In genomic region chr6:57173056-57173885, GRCh38 we compare ENCODE assay signal across 8 cellular contexts. TPM values are rescaled to one million over a fixed set of nuclear protein-coding genes. Genes with fewer than 3 reads are reported as not detected.
DNase-seq lines count a peak whose midpoint lies in the region; ATAC-seq and TF ChIP-seq lines count a peak whose summit lies in the region.

No MANE protein-coding gene starts in this region.

- ATAC-seq in GM18868 (IDR thresholded peaks at IDR 0.05; ENCODE audit: unreplicated experiment) (no peak), HG03045 (IDR thresholded peaks at IDR 0.05; ENCODE audit: unreplicated experiment) (no peak)

- H3K27me3 ChIP-seq in mammary epithelial cell (ENCODE audit: insufficient read depth, low read length): no peaks in the 10 kb centered on the region
- H3K27me3 ChIP-seq in layer of hippocampus (ENCODE audit: control insufficient read depth, insufficient read depth, low read length): no peaks in the 10 kb centered on the region

- dilution Hi-C loops in mammary epithelial cell (cut with HindIII; ENCODE audit: low sequenced_read_pairs): no loop called here

- CTCF ChIA-PET in mammary epithelial cell (lab: Charles Lee; ENCODE audit: low non-redundant PET): interaction anchor here (0.7 kb wide), 1 partner anchor 11 kb away, joined by 3 read pairs; no protein-coding TSS in a partner anchor

- intact Hi-C loops in mammary epithelial cell (cut with micrococcal nuclease): loop anchor here (10.0 kb wide), 1 partner anchor 268 kb away; no protein-coding TSS in a partner anchor

- H3K9me3 ChIP-seq in SK-N-MC (ENCODE audit: low read depth, low read length) (no peaks in the 10 kb centered on the region), mammary epithelial cell (replicated peaks; ENCODE audit: insufficient read depth, low read length) (no peaks in the 10 kb centered on the region)

- no peak for TF ChIP-seq CTCF in mammary epithelial cell (conservative IDR thresholded peaks at IDR 0.05 in 1 of 2, IDR thresholded peaks at IDR 0.05 in 1 of 2; ENCODE audit: extremely low read depth in 1 of 2, insufficient read depth in 1 of 2, low read depth in 1 of 2, low read length in 2 of 2)

- H2AFZ ChIP-seq in mammary epithelial cell (ENCODE audit: low read depth, low read length): peak overlapping the region; percentile 89

- H4K20me1 ChIP-seq in mammary epithelial cell (ENCODE audit: insufficient read depth, low read length): no peaks in the 10 kb centered on the region

- peak; percentile 43 for DNase-seq in D341Med (ENCODE audit: low spot score)
- DNase-seq in HT1080 (ENCODE audit: low read depth): peak; percentile 39
- DNase-seq in SK-N-MC (ENCODE audit: low read depth, low spot score): no peak
- DNase-seq in mammary epithelial cell: peak; percentile 32
- peak; percentile 6 to 19 for DNase-seq in stimulated activated CD4-positive, alpha-beta T cell treated with anti-CD3 and anti-CD28 coated beads, Interleukin-4, amount 100 ng/mL, for 48 hours (ENCODE audit: low read depth in 2 of 2)

- peaks cover 9% of the 10 kb centered on the region for H3K36me3 ChIP-seq in SK-N-MC (ENCODE audit: insufficient read depth, low read length)
- H3K36me3 ChIP-seq in mammary epithelial cell (ENCODE audit: insufficient read depth, low read length): peaks cover 4% of the 10 kb centered on the region

- H3K4me2 ChIP-seq in mammary epithelial cell (ENCODE audit: insufficient read depth, low read depth, low read length): peak overlapping the region; percentile 89

- 44% methylated on average over 19 of the region's 19 CpGs for WGBS in mammary epithelial cell (ENCODE audit: low coverage, missing lambda C conversion rate)

- peaks cover 30% of the 10 kb centered on the region for H3K79me2 ChIP-seq in mammary epithelial cell (ENCODE audit: insufficient read depth, low read length)

- H3K9ac ChIP-seq in SK-N-MC (ENCODE audit: insufficient read length): peak overlapping the region; percentile 93
- peak overlapping the region; percentile 17 for H3K9ac ChIP-seq in mammary epithelial cell (ENCODE audit: insufficient read depth, low read length)

- in situ Hi-C loops in mammary epithelial cell (cut with MboI; ENCODE audit: low sequenced_read_pairs in 2 of 2): no loop called here

- H3K4me1 ChIP-seq in mammary epithelial cell (ENCODE audit: insufficient read depth, low read length): peaks cover 15% of the 10 kb centered on the region

- no TSS peak for BruUV-seq in mammary epithelial cell (replicated peaks; lab: Mats Ljungman, UMichigan)

- peak overlapping the region; percentile 82 for H3K4me3 ChIP-seq in SK-N-MC
- peak overlapping the region; percentile 49 to 65 (median 59) for H3K4me3 ChIP-seq in mammary epithelial cell (replicated peaks in 1 of 3; ENCODE audit: insufficient read depth in 1 of 3, low read depth in 2 of 3, low read length in 3 of 3)

- peak overlapping the region; percentile 88 for H3K27ac ChIP-seq in SK-N-MC
- peak overlapping the region; percentile 5 for H3K27ac ChIP-seq in mammary epithelial cell (ENCODE audit: insufficient read depth, low read depth, low read length)
- H3K27ac ChIP-seq in layer of hippocampus (ENCODE audit: low read depth, low read length): peak overlapping the region; percentile 64

RNA-seq across cellular contexts. Expression of gene BAG2, which starts 1.1 kb away (rescaled TPM):
- 13.2 and 14.1 TPM in 2 replicates for total RNA-seq in HT1080 (2014; rRNA removed; shearing (Covaris generic))
- 17.1 and 17.4 TPM in 2 replicates for polyA plus RNA-seq in HT1080 (2015; cell fraction: cytosol; rRNA removed)
- 11.6 and 13.2 TPM in 2 replicates for polyA plus RNA-seq in HT1080 (2015; cell fraction: nucleus; rRNA removed)
- 1 to 10 TPM; 2.1 to 2.3 TPM for total RNA-seq in mammary epithelial cell
- 1.9 TPM for polyA plus RNA-seq in mammary epithelial cell
- polyA minus RNA-seq in mammary epithelial cell: not detected

RNA-seq across cellular contexts. Expression of gene RAB23, which starts 48.8 kb away (rescaled TPM):
- total RNA-seq in HT1080 (2014; rRNA removed; shearing (Covaris generic)): 10.5 and 12.8 TPM in 2 replicates
- polyA plus RNA-seq in HT1080 (2015; cell fraction: cytosol; rRNA removed): 15.6 and 20.7 TPM in 2 replicates
- polyA plus RNA-seq in HT1080 (2015; cell fraction: nucleus; rRNA removed): 13.3 and 13.8 TPM in 2 replicates
- total RNA-seq in mammary epithelial cell: 10 to 100 TPM; 13.2 to 14.9 TPM
- 6.7 TPM for polyA plus RNA-seq in mammary epithelial cell
- 3.0 TPM for polyA minus RNA-seq in mammary epithelial cell

Comparison
In these comparisons a context has a peak if more than half of its experiments do, and no peak if none do; other contexts are left out.
1. H3K27ac ChIP-seq: peak in every context shown above with its lines; median percentile 88 in SK-N-MC; 64 in layer of hippocampus; 5 in mammary epithelial cell.